Comparison of ENCODE assay signal across 18 cellular contexts in the genomic region with DNA sequence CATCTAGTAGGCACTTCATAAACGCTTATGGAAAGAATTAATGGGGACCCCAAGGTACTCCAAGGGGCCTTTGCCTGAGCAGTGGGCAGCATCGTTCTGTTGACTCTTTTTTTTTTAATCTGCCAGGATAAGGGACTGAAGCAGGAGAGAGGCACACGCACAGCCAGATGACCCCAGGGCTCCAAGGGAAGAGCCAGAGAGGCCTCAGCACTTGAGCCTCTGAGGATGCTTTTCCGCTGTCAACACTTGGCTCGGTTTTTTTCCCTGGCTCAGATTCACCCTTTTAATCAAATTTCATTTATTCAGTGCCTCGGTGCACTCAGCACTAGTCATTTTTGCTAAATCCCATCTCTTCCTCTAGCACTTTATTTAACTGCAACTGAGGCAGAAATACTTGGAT.
"Had no signal": no experiment of that assay in that cellular context is flagged by ENCODE, and none has a peak within 500 bp of the region (broad histone marks: within the 10 kb centered on the region; RNA-seq: fewer than 3 reads in every experiment).

No MANE protein-coding gene starts in this region.

- H3K4me1 ChIP-seq: SJCRH30 had no signal

- H3K4me3 ChIP-seq: SJCRH30 had no signal

- ATAC-seq: SK-N-SH treated with all-trans-retinoic acid at 6 μM for 48 hours had no signal

- H3K27ac ChIP-seq: SJCRH30 had no signal

- H3K36me3 ChIP-seq: SJCRH30 had no signal

- H3K9me3 ChIP-seq: SJCRH30 had no signal

- H3K27me3 ChIP-seq: SJCRH30 had no signal

- DNase-seq: KBM-7, MV-4-11, NCI-H1048, NCI-H1436, NCI-H187, NCI-H2029, NCI-H2081 treated with DMSO at 0.1 percent for 48 hours, NCI-H226, NCI-H446, NCI-H510A, NCI-H524 treated with DMSO at 0.1 percent for 48 hours, NCI-H69, NCI-H774, RPMI8226, SHP77 treated with DMSO at 0.1 percent for 48 hours, SJCRH30, T-helper 1 cell had no signal
